In the genomic region with DNA sequence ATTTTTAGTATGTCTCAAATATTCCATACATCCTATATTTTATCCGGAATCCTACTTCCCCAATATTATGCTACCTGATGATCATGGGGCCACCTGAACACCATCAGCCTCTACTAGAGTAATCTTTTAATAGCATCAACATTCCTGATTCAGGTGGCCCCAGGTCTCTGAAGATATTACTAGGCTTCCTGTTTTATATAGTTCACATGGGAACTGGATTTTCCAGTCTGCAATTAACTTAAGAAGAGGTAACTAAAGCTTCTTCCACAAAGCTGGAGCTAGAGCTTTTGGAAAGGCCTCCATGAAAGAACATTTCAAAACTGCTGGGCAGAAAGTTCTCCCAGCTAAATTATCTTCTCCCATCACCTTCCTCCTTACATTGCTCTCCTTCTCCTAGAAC, we compare ENCODE assay signal across 14 cellular contexts.
A peak's percentile ranks its signal among the peaks of the same experiment; 100 is the strongest.
DNase-seq lines count a peak whose midpoint lies in the region; ATAC-seq, FAIRE-seq and TF ChIP-seq lines count a peak whose summit lies in the region.
"Had no signal": no experiment of that assay in that cellular context is flagged by ENCODE, and none has a peak within 500 bp of the region (broad histone marks: within the 10 kb centered on the region; RNA-seq: fewer than 3 reads in every experiment).

No MANE protein-coding gene starts in this region.

- no peak for ATAC-seq in GM21390 (IDR thresholded peaks at IDR 0.05; ENCODE audit: unreplicated experiment)

- H3K4me3 Mint-ChIP-seq in HFFc6: no peak overlapping the region
- no peak overlapping the region for H3K4me3 Mint-ChIP-seq in chondrocyte (ENCODE audit: unreplicated experiment)
- no peak overlapping the region for H3K4me3 Mint-ChIP-seq in nephron
- H3K4me3 Mint-ChIP-seq: activated CD8-positive, alpha-beta T cell treated with anti-CD3 and anti-CD28 coated beads, Interleukin-2, amount 10 ng/mL, durations not matched to agents 7 days and 5 days; CD4-positive, alpha-beta memory T cell; stimulated activated naive CD8-positive, alpha-beta T cell treated with anti-CD3 and anti-CD28 coated beads, Interleukin-15, Interleukin-2, amounts not matched to agents 100 ng/mL and 50 ng/mL, for 24 hours had no signal

- no peak for FAIRE-seq in D721Med (lab: Jason Lieb, UNC)
- FAIRE-seq: H54 had no signal

- peak overlapping the region; percentile 90; the same call in 1 of the 2 replicates for H3K27ac Mint-ChIP-seq in HFFc6
- peak overlapping the region; percentile 1 for H3K27ac Mint-ChIP-seq in chondrocyte (ENCODE audit: unreplicated experiment)
- peak overlapping the region; percentile 14 to 50 (median 35) for H3K27ac Mint-ChIP-seq in nephron

- H3K36me3 Mint-ChIP-seq in HFFc6 (ENCODE audit: low read depth) (peaks cover 48% of the 10 kb centered on the region), chondrocyte (ENCODE audit: low read depth) (peaks cover 34% of the 10 kb centered on the region), nephron (ENCODE audit: low read depth) (peaks cover 85% of the 10 kb centered on the region)

- DNase-seq in NCI-H510A treated with DMSO at 0.1 percent for 48 hours (lab: John Stamatoyannopoulos, UW) (peak; percentile 4), NCI-H510A (lab: John Stamatoyannopoulos, UW) (no peak), HFFc6 (no peak), chondrocyte (ENCODE audit: low spot score) (no peak), iPS-NIHi7 (ENCODE audit: extremely low spot score) (no peak), D721Med (ENCODE audit: insufficient read length, low spot score) (no peak)
- DNase-seq: NCI-H1092, NCI-H2171 had no signal

- H3K4me1 Mint-ChIP-seq in HFFc6 (ENCODE audit: low read depth) (peaks cover 61% of the 10 kb centered on the region), chondrocyte (ENCODE audit: low read depth) (peaks cover 68% of the 10 kb centered on the region), nephron (peaks cover 44% of the 10 kb centered on the region)

- peaks cover 2% of the 10 kb centered on the region; the same call in 1 of the 2 replicates for H3K27me3 Mint-ChIP-seq in HFFc6 (ENCODE audit: insufficient read depth)
- no peaks in the 10 kb centered on the region for H3K27me3 Mint-ChIP-seq in chondrocyte (ENCODE audit: low read depth)
- H3K27me3 Mint-ChIP-seq in nephron (ENCODE audit: low read depth): no peaks in the 10 kb centered on the region
- H3K27me3 Mint-ChIP-seq: CD4-positive, alpha-beta memory T cell; stimulated activated naive CD8-positive, alpha-beta T cell treated with anti-CD3 and anti-CD28 coated beads, Interleukin-15, Interleukin-2, amounts not matched to agents 100 ng/mL and 50 ng/mL, for 24 hours had no signal

- H3K9me3 Mint-ChIP-seq in HFFc6 (no peaks in the 10 kb centered on the region), chondrocyte (ENCODE audit: low read depth) (no peaks in the 10 kb centered on the region), nephron (no peaks in the 10 kb centered on the region)
- H3K9me3 Mint-ChIP-seq: CD4-positive, alpha-beta memory T cell; stimulated activated naive CD8-positive, alpha-beta T cell treated with anti-CD3 and anti-CD28 coated beads, Interleukin-15, Interleukin-2, amounts not matched to agents 100 ng/mL and 50 ng/mL, for 24 hours had no signal

- TF ChIP-seq CTCF in HFFc6 (IDR thresholded peaks at IDR 0.05): no peak
- no peak for TF ChIP-seq CTCF in chondrocyte (IDR thresholded peaks at IDR 0.05)
- no peak for TF ChIP-seq CTCF in nephron (IDR thresholded peaks at IDR 0.05; ENCODE audit: unreplicated experiment in 3 of 3)
- TF ChIP-seq CTCF in D721Med (IDR thresholded peaks at IDR 0.05; ENCODE audit: insufficient read depth, missing control alignments): no peak

Comparison
In these comparisons a context has a peak if more than half of its experiments do, and no peak if none do; other contexts are left out.
1. H3K27ac Mint-ChIP-seq: peak in every context shown above with its lines; median percentile 90 in HFFc6; 35 in nephron; 1 in chondrocyte.